ENCODE assay signal across 2 cellular contexts in the genomic region with DNA sequence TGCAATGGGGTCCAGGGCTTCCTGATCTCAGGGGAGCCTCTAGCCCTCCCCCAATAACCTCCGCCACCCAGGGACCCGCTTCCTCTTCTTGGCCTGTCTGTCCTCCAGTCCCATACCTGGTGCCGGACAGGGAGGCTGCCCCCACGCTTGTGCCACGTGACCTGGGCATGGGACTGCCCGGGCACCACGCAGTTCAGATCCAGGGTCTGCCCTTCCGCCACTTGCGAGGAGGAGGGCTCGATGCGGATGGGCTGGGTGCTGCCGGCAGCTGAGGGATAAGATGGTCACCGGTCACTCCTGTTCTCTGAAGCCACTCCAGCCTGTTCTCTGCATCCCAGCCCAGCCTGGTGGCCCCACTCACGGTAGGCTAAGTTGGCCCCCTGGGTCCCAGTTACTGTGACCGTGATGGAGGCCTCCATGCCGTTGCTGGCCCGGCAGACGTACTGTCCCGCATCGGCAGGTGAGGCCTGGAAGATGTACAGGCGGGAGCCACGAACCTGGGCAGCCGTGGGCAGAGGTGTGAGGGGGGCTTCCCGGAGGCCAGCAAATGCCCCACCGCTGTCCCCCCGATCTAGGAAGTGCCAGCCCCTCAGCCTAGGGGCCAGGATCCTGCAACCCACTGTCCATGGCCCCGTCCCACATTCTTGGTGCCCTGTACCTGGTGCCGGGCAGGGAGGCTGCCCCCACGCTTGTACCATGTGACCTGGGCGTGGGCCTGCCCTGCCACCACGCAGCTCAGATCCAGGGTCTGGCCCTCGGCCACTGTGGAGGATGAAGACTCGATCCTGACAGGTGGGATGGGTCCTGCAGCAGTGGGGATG.
TF ChIP-seq lines count a peak whose summit lies in the region.

No MANE protein-coding gene starts in this region.

TF ChIP-seq in endothelial cell of umbilical vein, 7 proteins besides CTCF, POLR2A, EP300 and RAD21:
- TF ChIP-seq FOS (IDR thresholded peaks at IDR 0.05; ENCODE audit: borderline replicate concordance, insufficient read depth, low read length) (no peak), POLR2AphosphoS5 (IDR thresholded peaks at IDR 0.05; ENCODE audit: insufficient read depth, low read depth, low read length) (peak; percentile 8)
- TF ChIP-seq, protein P1, sequence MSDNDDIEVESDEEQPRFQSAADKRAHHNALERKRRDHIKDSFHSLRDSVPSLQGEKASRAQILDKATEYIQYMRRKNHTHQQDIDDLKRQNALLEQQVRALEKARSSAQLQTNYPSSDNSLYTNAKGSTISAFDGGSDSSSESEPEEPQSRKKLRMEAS (IDR thresholded peaks at IDR 0.05; ENCODE audit: insufficient read depth, insufficient read length): no peak

TF ChIP-seq in SK-N-SH treated with all-trans-retinoic acid at 6 μM for 48 hours, 23 proteins besides CTCF, POLR2A, EP300 and RAD21:
- TF ChIP-seq PATZ1 (CRISPR knock-in tag; IDR thresholded peaks at IDR 0.05; ENCODE audit: borderline replicate concordance) (no peak), CSDC2 (CRISPR knock-in tag; IDR thresholded peaks at IDR 0.05) (no peak), PPARA (CRISPR knock-in tag; IDR thresholded peaks at IDR 0.05; ENCODE audit: borderline replicate concordance) (no peak), TCF4 (CRISPR knock-in tag; IDR thresholded peaks at IDR 0.05; ENCODE audit: borderline replicate concordance) (no peak), TSHZ2 (CRISPR knock-in tag; IDR thresholded peaks at IDR 0.05) (no peak), ISL1 (CRISPR knock-in tag; IDR thresholded peaks at IDR 0.05) (no peak), CSRNP3 (CRISPR knock-in tag; IDR thresholded peaks at IDR 0.05) (no peak), BACH2 (CRISPR knock-in tag; IDR thresholded peaks at IDR 0.05; ENCODE audit: borderline replicate concordance) (no peak), RARB (CRISPR knock-in tag; IDR thresholded peaks at IDR 0.05) (no peak), ZFP3 (CRISPR knock-in tag; IDR thresholded peaks at IDR 0.05) (no peak), GLIS3 (CRISPR knock-in tag; IDR thresholded peaks at IDR 0.05) (no peak)
